8 cellular contexts compared by ENCODE assay signal in the genomic region with DNA sequence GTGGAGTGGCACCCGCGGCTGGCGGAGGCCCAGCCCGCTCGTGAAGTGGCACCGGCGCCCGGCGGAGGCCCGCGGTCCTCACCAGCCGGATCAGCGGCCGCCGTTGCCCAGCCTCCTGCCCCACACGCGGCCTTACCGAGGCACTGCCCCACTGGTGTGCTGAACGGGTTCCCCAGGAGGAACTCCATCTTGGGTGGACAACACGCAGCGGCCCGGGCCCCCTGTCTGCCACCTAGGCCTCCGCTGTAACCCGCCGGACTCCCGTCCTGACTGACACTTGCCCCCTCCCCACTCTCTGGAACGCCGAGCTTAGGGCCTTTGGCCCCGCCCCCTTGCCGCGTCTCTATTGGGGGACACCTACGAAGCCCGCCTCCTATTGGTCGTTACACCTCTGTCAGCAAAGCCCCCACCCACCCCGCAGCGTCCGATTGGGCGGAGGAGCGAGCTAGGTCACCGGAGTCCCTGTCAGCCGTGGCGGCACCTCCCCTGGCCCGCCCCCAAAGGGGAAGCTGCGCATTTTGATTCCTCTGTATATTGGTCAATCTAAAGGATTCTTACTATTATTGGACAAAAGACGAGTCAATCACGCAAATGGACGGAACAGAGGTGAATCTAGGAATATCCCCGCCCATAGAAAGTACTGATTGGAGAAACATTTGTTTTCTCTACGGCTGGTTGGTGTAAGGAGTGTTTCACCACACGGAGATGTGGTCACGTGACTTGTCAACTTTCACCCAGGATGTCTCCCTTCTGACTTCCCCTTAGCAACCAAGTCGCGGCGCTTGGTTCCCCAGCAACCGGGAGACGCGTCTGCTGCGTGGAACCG. TPM values are rescaled to one million over a fixed set of nuclear protein-coding genes. Genes with fewer than 3 reads are reported as not detected.
A peak's percentile ranks its signal among the peaks of the same experiment; 100 is the strongest.
DNase-seq lines count a peak whose midpoint lies in the region; ATAC-seq, FAIRE-seq and TF ChIP-seq lines count a peak whose summit lies in the region.

A gene with protein sequence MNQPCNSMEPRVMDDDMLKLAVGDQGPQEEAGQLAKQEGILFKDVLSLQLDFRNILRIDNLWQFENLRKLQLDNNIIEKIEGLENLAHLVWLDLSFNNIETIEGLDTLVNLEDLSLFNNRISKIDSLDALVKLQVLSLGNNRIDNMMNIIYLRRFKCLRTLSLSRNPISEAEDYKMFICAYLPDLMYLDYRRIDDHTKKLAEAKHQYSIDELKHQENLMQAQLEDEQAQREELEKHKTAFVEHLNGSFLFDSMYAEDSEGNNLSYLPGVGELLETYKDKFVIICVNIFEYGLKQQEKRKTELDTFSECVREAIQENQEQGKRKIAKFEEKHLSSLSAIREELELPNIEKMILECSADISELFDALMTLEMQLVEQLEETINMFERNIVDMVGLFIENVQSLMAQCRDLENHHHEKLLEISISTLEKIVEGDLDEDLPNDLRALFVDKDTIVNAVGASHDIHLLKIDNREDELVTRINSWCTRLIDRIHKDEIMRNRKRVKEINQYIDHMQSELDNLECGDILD (plus strand): TSS at position 737 of the 826 bp plus-strand sequence. CDS start 4,737 bp downstream, outside the sequence.
A gene (minus strand): TSS at position 275 of the 826 bp plus-strand sequence. CDS start 87 bp downstream, at position 188.

- H3K9me3 Mint-ChIP-seq in chondrocyte (ENCODE audit: low read depth), result no peaks in the 10 kb centered on the region

- H3K4me3 ChIP-seq in keratinocyte (ENCODE audit: control insufficient read depth in 2 of 3, extremely low read depth in 1 of 3, insufficient read depth in 2 of 3, low read depth in 1 of 3, low read length in 3 of 3), result peak within 1 kb of the TSS; percentile 78 to 88 (median 87)

- H3K27ac ChIP-seq in keratinocyte (ENCODE audit: control insufficient read depth, insufficient read depth, low read length), result peak within 1 kb of the TSS; percentile 75

- no peak for TF ChIP-seq CTCF in chondrocyte (IDR thresholded peaks at IDR 0.05)
- TF ChIP-seq CTCF in keratinocyte (optimal IDR thresholded peaks at IDR 0.05 in 1 of 3, IDR thresholded peaks at IDR 0.05 in 1 of 3, conservative IDR thresholded peaks at IDR 0.05 in 1 of 3; ENCODE audit: extremely low read depth in 1 of 3, insufficient read depth in 2 of 3, low read length in 3 of 3), result no peak

- H3K79me2 ChIP-seq in keratinocyte (ENCODE audit: control insufficient read depth, insufficient read depth, low read length), result peaks cover 46% of the 10 kb centered on the region

- peak; percentile 98 for FAIRE-seq in keratinocyte (lab: Jason Lieb, UNC)

- H4K20me1 ChIP-seq in keratinocyte (ENCODE audit: control insufficient read depth, extremely low read depth, insufficient read depth, low read length), result no peaks in the 10 kb centered on the region

- peak within 1 kb of the TSS; percentile 92 for H3K4me3 Mint-ChIP-seq in chondrocyte (ENCODE audit: unreplicated experiment)

- peak within 1 kb of the TSS; percentile 89 for H2AFZ ChIP-seq in keratinocyte (ENCODE audit: control insufficient read depth, low read length)

- no peaks in the 10 kb centered on the region for H3K36me3 ChIP-seq in keratinocyte (ENCODE audit: control insufficient read depth in 2 of 2, extremely low read depth in 1 of 2, insufficient read depth in 2 of 2, low read length in 2 of 2)

- H3K9me3 ChIP-seq in keratinocyte (ENCODE audit: control insufficient read depth, low read depth, low read length), result no peaks in the 10 kb centered on the region

- H3K27me3 ChIP-seq in keratinocyte (ENCODE audit: control insufficient read depth, extremely low read depth, insufficient read depth, low read length), result no peaks in the 10 kb centered on the region

- H3K36me3 Mint-ChIP-seq in chondrocyte (ENCODE audit: low read depth), result no peaks in the 10 kb centered on the region

- peaks cover 28% of the 10 kb centered on the region for H3K4me1 Mint-ChIP-seq in chondrocyte (ENCODE audit: low read depth)

- H3K9ac ChIP-seq in keratinocyte (ENCODE audit: control insufficient read depth, extremely low read depth, insufficient read depth, low read length), result peak within 1 kb of the TSS; percentile 86

- peak within 1 kb of the TSS; percentile 99 for H3K4me2 ChIP-seq in keratinocyte (ENCODE audit: control insufficient read depth, extremely low read depth, insufficient read depth, low read depth, low read length)

- dilution Hi-C loops in keratinocyte (cut with MboI; ENCODE audit: extremely low pct_ligation_motif_present, low sequenced_read_pairs), result no loop called here

- TF ChIP-seq POLR2A in GM19193 (IDR thresholded peaks at IDR 0.05; ENCODE audit: extremely low read depth, insufficient read depth, insufficient read length), result peak; percentile 61

- DNase-seq in Ammon's horn (ENCODE audit: low spot score), result peak; percentile 100
- DNase-seq in NCI-H460 (ENCODE audit: extremely low read depth, low read depth), result peak; percentile 100
- peak; percentile 100 for DNase-seq in activated CD4-positive, alpha-beta T cell treated with anti-CD3 and anti-CD28 coated beads for 1 hour
- peak; percentile 100 for DNase-seq in chondrocyte (ENCODE audit: low spot score)
- DNase-seq in keratinocyte (ENCODE audit: low read depth, low spot score), result peak; percentile 97
- DNase-seq in stimulated activated CD4-positive, alpha-beta T cell treated with anti-CD3 and anti-CD28 coated beads, Interleukin-12 subunit alpha, Interleukin-12 subunit beta, amount 100 ng/mL, for 48 hours (ENCODE audit: low read depth in 2 of 3, low spot score in 1 of 3), result peak; percentile 99 to 100 (median 100)

- peak within 1 kb of the TSS; percentile 95 for H3K27ac Mint-ChIP-seq in chondrocyte (ENCODE audit: unreplicated experiment)

- peaks cover 20% of the 10 kb centered on the region for H3K4me1 ChIP-seq in keratinocyte (ENCODE audit: control insufficient read depth, extremely low read depth, insufficient read depth, low read length)

- peak; percentile 90 for ATAC-seq in HG03432 (IDR thresholded peaks at IDR 0.05; ENCODE audit: unreplicated experiment)

- no peaks in the 10 kb centered on the region for H3K27me3 Mint-ChIP-seq in chondrocyte (ENCODE audit: low read depth)

- peaks cover 3% of the 10 kb centered on the region for H3K9me1 ChIP-seq in keratinocyte (ENCODE audit: control insufficient read depth, extremely low read depth, insufficient read depth, low read length)

RNA-seq across cellular contexts. Expression of the first gene that starts in this region (rescaled TPM):
- 0.40 and 0.63 TPM in 2 replicates for total RNA-seq in NCI-H460 (2014; rRNA removed; shearing (Covaris generic))
- 0.33 and 0.76 TPM in 2 replicates for polyA plus RNA-seq in NCI-H460 (2014; cell fraction: nucleus; rRNA removed)
- 1.2 to 2.6 TPM (median 1.5 TPM) in 3 replicates for total RNA-seq in chondrocyte
- polyA plus RNA-seq in keratinocyte, result 0.42 to 0.80 TPM (median 0.69 TPM) in 3 replicates
- not detected for polyA plus RNA-seq in keratinocyte (2011; ENCODE audit: low read depth)
- 0.13 and 0.19 TPM in 2 replicates for polyA plus RNA-seq in keratinocyte (2011; cell fraction: cytosol; rRNA removed)
- polyA plus RNA-seq in keratinocyte (2011; cell fraction: nucleus; rRNA removed), result 0.98 and 1.1 TPM in 2 replicates
- 0.93 and 1.7 TPM in 2 replicates for polyA plus RNA-seq in keratinocyte (2012; ENCODE audit: low replicate concordance)
- 0.74 to 1.9 TPM (median 1.5 TPM) in 3 replicates for polyA minus RNA-seq in keratinocyte
- polyA minus RNA-seq in keratinocyte (2011; cell fraction: cytosol; rRNA and poly(A)+ RNA removed), result not detected
- polyA minus RNA-seq in keratinocyte (2011; cell fraction: nucleus; rRNA and poly(A)+ RNA removed), result 0.32 and 0.47 TPM in 2 replicates

RNA-seq across cellular contexts. Expression of the second gene that starts in this region (rescaled TPM):
- total RNA-seq in NCI-H460 (2014; rRNA removed; shearing (Covaris generic)), result 9.7 and 9.9 TPM in 2 replicates
- polyA plus RNA-seq in NCI-H460 (2014; cell fraction: nucleus; rRNA removed), result 26.0 and 36.3 TPM in 2 replicates
- total RNA-seq in chondrocyte, result 55.0 to 60.2 TPM (median 56.1 TPM) in 3 replicates
- polyA plus RNA-seq in keratinocyte, result 36.3 to 54.0 TPM (median 39.5 TPM) in 3 replicates
- 35.8 TPM for polyA plus RNA-seq in keratinocyte (2011; ENCODE audit: low read depth)
- 34.8 and 46.4 TPM in 2 replicates for polyA plus RNA-seq in keratinocyte (2011; cell fraction: cytosol; rRNA removed)
- 102 and 124 TPM in 2 replicates for polyA plus RNA-seq in keratinocyte (2011; cell fraction: nucleus; rRNA removed)
- 36.3 and 51.4 TPM in 2 replicates for polyA plus RNA-seq in keratinocyte (2012; ENCODE audit: low replicate concordance)
- 58.4 to 133 TPM (median 75.2 TPM) in 3 replicates for polyA minus RNA-seq in keratinocyte
- 45.7 TPM for polyA minus RNA-seq in keratinocyte (2011; cell fraction: cytosol; rRNA and poly(A)+ RNA removed)
- 76.4 and 115 TPM in 2 replicates for polyA minus RNA-seq in keratinocyte (2011; cell fraction: nucleus; rRNA and poly(A)+ RNA removed)

Comparison
In these comparisons a context has a peak if more than half of its experiments do, and no peak if none do; other contexts are left out.
1. Peak in every context shown above with its lines: DNase-seq, ATAC-seq, H3K4me3 ChIP-seq and H3K27ac ChIP-seq.